ENCODE assay signal across 20 cellular contexts in the genomic region with DNA sequence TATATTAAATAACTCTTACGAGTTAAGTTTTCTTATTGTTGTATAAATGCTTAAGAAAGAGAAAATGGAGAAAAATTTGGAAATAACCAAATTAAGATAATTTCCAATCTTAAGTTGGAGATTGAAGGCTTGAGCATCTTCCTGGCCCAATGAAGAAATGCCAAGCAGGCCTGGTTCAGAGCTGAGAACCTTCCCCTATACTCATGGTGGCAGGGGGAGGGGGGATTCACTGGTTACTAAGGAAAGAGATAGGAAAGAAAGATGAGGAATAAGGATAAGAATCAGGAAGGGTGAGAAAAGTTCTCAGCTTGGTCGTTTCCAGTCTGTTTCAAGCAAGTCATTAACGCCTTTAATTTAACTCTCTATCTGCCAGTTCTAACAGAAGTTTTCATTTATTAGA.
A peak's percentile ranks its signal among the peaks of the same experiment; 100 is the strongest.
DNase-seq lines count a peak whose midpoint lies in the region; ATAC-seq, FAIRE-seq and TF ChIP-seq lines count a peak whose summit lies in the region.
"Had no signal": no experiment of that assay in that cellular context is flagged by ENCODE, and none has a peak within 500 bp of the region (broad histone marks: within the 10 kb centered on the region; RNA-seq: fewer than 3 reads in every experiment).

No MANE protein-coding gene starts in this region.

- BruUV-seq in K562 (replicated peaks; lab: Mats Ljungman, UMichigan) = no TSS peak

- H3K27ac ChIP-seq in A549 (peak overlapping the region; percentile 56 to 86; a peak in 5 of 6 replicates), K562 (ENCODE audit: extremely low read depth, low read depth, low read length) (peak overlapping the region; percentile 78), neutrophil (peak overlapping the region; percentile 77), kidney (ENCODE audit: low read depth in 2 of 2, low read length in 2 of 2) (no peak overlapping the region), gastrocnemius medialis (no peak overlapping the region)
- H3K27ac ChIP-seq: 22Rv1; BLaER1 treated with 17β-estradiol and CSF1 and Interleukin-3, amounts not matched to agents 10 nM and 100 nM had no signal

- DNase-seq in A549 (ENCODE audit: low read depth in 1 of 2, low spot score in 1 of 2) = no peak
- DNase-seq in K562 (ENCODE audit: extremely low read depth in 1 of 4, low spot score in 3 of 4) = peak in 1 of 4 experiments; percentile 24
- DNase-seq in kidney = no peak
- DNase-seq in inferior parietal cortex (ENCODE audit: extremely low spot score) = no peak
- no peak for DNase-seq in gastrocnemius medialis
- DNase-seq: ACHN; BE2C; Calu3; CD4-positive, alpha-beta T cell; COR-L47; DMS53; DMS79 treated with DMSO at 0.1 percent for 48 hours; H9 had no signal

- TF ChIP-seq EP300 in A549 (IDR thresholded peaks at IDR 0.05) (no peak), K562 (IDR thresholded peaks at IDR 0.05; ENCODE audit: low read length) (no peak)

- H3K36me3 ChIP-seq in K562 (ENCODE audit: control insufficient read depth, insufficient read depth, low read length) (no peaks in the 10 kb centered on the region; the same call in 2 of the 3 replicates), neutrophil (no peaks in the 10 kb centered on the region), kidney (ENCODE audit: control insufficient read depth in 1 of 2, insufficient read depth in 2 of 2, low read length in 2 of 2) (no peaks in the 10 kb centered on the region), gastrocnemius medialis (no peaks in the 10 kb centered on the region)
- H3K36me3 ChIP-seq: BE2C; BLaER1 treated with 17β-estradiol and CSF1 and Interleukin-3, amounts not matched to agents 10 nM and 100 nM had no signal

- H3K4me1 ChIP-seq in A549 (peaks cover 65% of the 10 kb centered on the region), K562 (replicated peaks in 1 of 2; ENCODE audit: control insufficient read depth in 2 of 2, insufficient read depth in 2 of 2, low read length in 2 of 2) (peaks cover 4 to 47% of the 10 kb centered on the region in 2 experiments), neutrophil (ENCODE audit: control insufficient read depth in 1 of 2, insufficient read depth in 1 of 2, low read depth in 1 of 2, low read length in 1 of 2) (peaks cover 56 to 76% of the 10 kb centered on the region in 2 experiments), kidney (ENCODE audit: control insufficient read depth in 1 of 2, insufficient read depth in 1 of 2, low read depth in 1 of 2, low read length in 2 of 2) (no peaks in the 10 kb centered on the region), gastrocnemius medialis (no peaks in the 10 kb centered on the region)

- in situ Hi-C loops in K562 (cut with MboI) (no loop called here), gastrocnemius medialis (cut with MboI; ENCODE audit: low sequenced_read_pairs in 4 of 4) (no loop called here)

- peaks cover 2% of the 10 kb centered on the region; the same call in 1 of the 3 replicates for H3K79me2 ChIP-seq in K562 (ENCODE audit: control insufficient read depth, insufficient read depth, low read length)

- peaks cover 19% of the 10 kb centered on the region for H3K9me3 ChIP-seq in A549
- no peaks in the 10 kb centered on the region for H3K9me3 ChIP-seq in K562 (replicated peaks; ENCODE audit: control insufficient read depth, insufficient read depth, low read depth, low read length)
- no peaks in the 10 kb centered on the region for H3K9me3 ChIP-seq in neutrophil
- H3K9me3 ChIP-seq in kidney (ENCODE audit: control insufficient read depth in 1 of 2, low read length in 2 of 2) = no peaks in the 10 kb centered on the region
- H3K9me3 ChIP-seq in gastrocnemius medialis = no peaks in the 10 kb centered on the region
- H3K9me3 ChIP-seq: BE2C; BLaER1 treated with 17β-estradiol and CSF1 and Interleukin-3, amounts not matched to agents 10 nM and 100 nM had no signal

- H3K9ac ChIP-seq in K562 (ENCODE audit: insufficient read depth in 1 of 2, low read depth in 2 of 2, low read length in 2 of 2) = peak overlapping the region in 1 of 2 experiments; percentile 42; a peak in 3 of 4 replicates
- no peak overlapping the region for H3K9ac ChIP-seq in kidney (ENCODE audit: low read length in 2 of 2)
- H3K9ac ChIP-seq: BLaER1 treated with 17β-estradiol and CSF1 and Interleukin-3, amounts not matched to agents 10 nM and 100 nM had no signal

- no peaks in the 10 kb centered on the region for H4K20me1 ChIP-seq in K562 (replicated peaks; ENCODE audit: control insufficient read depth, insufficient read depth, low read length)
- H4K20me1 ChIP-seq: BLaER1 treated with 17β-estradiol and CSF1 and Interleukin-3, amounts not matched to agents 10 nM and 100 nM had no signal

- POLR2A ChIA-PET in A549 (lab: Yijun Ruan, JAX) = interaction anchor here (0.7 kb wide), 1 partner anchor 9 kb away, joined by 6 read pairs; no protein-coding TSS in a partner anchor
- POLR2A ChIA-PET in K562 (lab: Yijun Ruan, JAX) = interaction anchor here (0.6 to 0.7 kb wide), 2 partner anchors 69 to 1199 kb away, joined by 3 to 4 read pairs; no protein-coding TSS in a partner anchor

- 74% methylated on average over 3 of the region's 3 CpGs for WGBS in A549 (ENCODE audit: missing lambda C conversion rate)
- WGBS in K562 (ENCODE audit: insufficient coverage, low coverage, missing lambda C conversion rate) = 24% methylated on average over 3 of the region's 3 CpGs

- H3K4me2 ChIP-seq in A549 (no peak overlapping the region), K562 (ENCODE audit: insufficient read depth, low read length) (peak overlapping the region; percentile 49)
- H3K4me2 ChIP-seq: BLaER1 treated with 17β-estradiol and CSF1 and Interleukin-3, amounts not matched to agents 10 nM and 100 nM; GM23338 had no signal

- ATAC-seq in A549 (no peak), K562 (no peak), gastrocnemius medialis (no peak)
- ATAC-seq: GM23338, HCT116 had no signal

- TF ChIP-seq RAD21 in A549 (conservative IDR thresholded peaks at IDR 0.05 in 1 of 2, IDR thresholded peaks at IDR 0.05 in 1 of 2) (no peak), K562 (CRISPR knock-in tag; conservative IDR thresholded peaks at IDR 0.05 in 1 of 2, IDR thresholded peaks at IDR 0.05 in 1 of 2) (no peak)

- intact Hi-C loops in K562 (cut with micrococcal nuclease) (loop anchor here (10.0 kb wide), 1 partner anchor 167 kb away; the partner anchor contains the start of genes AVL9 and LSM5), kidney (cut with DNase I) (no loop called here), gastrocnemius medialis (cut with DNase I; ENCODE audit: low total_unique reads) (no loop called here)

- TF ChIP-seq POLR2A in A549 (IDR thresholded peaks at IDR 0.05; ENCODE audit: low read length) = no peak
- TF ChIP-seq POLR2A in K562 (conservative IDR thresholded peaks at IDR 0.05) = no peak
- no peak for TF ChIP-seq POLR2A in gastrocnemius medialis (IDR thresholded peaks at IDR 0.05)

- no peaks in the 10 kb centered on the region for H3K9me1 ChIP-seq in K562 (ENCODE audit: control insufficient read depth, insufficient read depth, low read length)

- FAIRE-seq in A549 (lab: Jason Lieb, UNC) (no peak), K562 (lab: Jason Lieb, UNC) (no peak), kidney (lab: Jason Lieb, UNC) (no peak)
- FAIRE-seq: GM12891, GM18507 had no signal

- CTCF ChIA-PET in A549 (lab: Yijun Ruan, JAX) = interaction anchor here (0.6 to 0.8 kb wide), 2 partner anchors 172 to 298 kb away, joined by 3 read pairs; partner anchors contain the start of gene LSM5
- CTCF ChIA-PET in K562 (lab: Yijun Ruan, JAX; ENCODE audit: low intra/inter-chr PET ratio) = no interaction called here

- H3K4me3 ChIP-seq in A549 (no peak overlapping the region), K562 (no peak overlapping the region), neutrophil (ENCODE audit: low read depth in 1 of 2, low read length in 1 of 2) (no peak overlapping the region), kidney (ENCODE audit: low read length in 2 of 2) (no peak overlapping the region), gastrocnemius medialis (no peak overlapping the region)
- H3K4me3 ChIP-seq: BLaER1 treated with 17β-estradiol and CSF1 and Interleukin-3, amounts not matched to agents 10 nM and 100 nM; GM23338 had no signal

- peak overlapping the region; percentile 83 for H2AFZ ChIP-seq in K562 (ENCODE audit: low read depth, low read length)
- H2AFZ ChIP-seq: GM23338 had no signal

- TF ChIP-seq CTCF in A549 (IDR thresholded peaks at IDR 0.05) (no peak), K562 (IDR thresholded peaks at IDR 0.05 in 2 of 3, conservative IDR thresholded peaks at IDR 0.05 in 1 of 3; ENCODE audit: insufficient read depth in 2 of 3, low read depth in 1 of 3, low read length in 3 of 3) (no peak), neutrophil (IDR thresholded peaks at IDR 0.05) (no peak), kidney (IDR thresholded peaks at IDR 0.05; ENCODE audit: borderline replicate concordance, extremely low read depth, insufficient read depth) (no peak), gastrocnemius medialis (IDR thresholded peaks at IDR 0.05 in 4 of 5, conservative IDR thresholded peaks at IDR 0.05 in 1 of 5) (no peak)

- H3K27me3 ChIP-seq in K562 (ENCODE audit: control insufficient read depth in 2 of 2, insufficient read depth in 2 of 2, low read length in 2 of 2) (no peaks in the 10 kb centered on the region), neutrophil (no peaks in the 10 kb centered on the region), gastrocnemius medialis (no peaks in the 10 kb centered on the region)
- H3K27me3 ChIP-seq: BE2C; BLaER1 treated with 17β-estradiol and CSF1 and Interleukin-3, amounts not matched to agents 10 nM and 100 nM had no signal

TF ChIP-seq in A549, 52 proteins besides CTCF, POLR2A, EP300 and RAD21 (continues in another document):
- TF ChIP-seq, protein P1, sequence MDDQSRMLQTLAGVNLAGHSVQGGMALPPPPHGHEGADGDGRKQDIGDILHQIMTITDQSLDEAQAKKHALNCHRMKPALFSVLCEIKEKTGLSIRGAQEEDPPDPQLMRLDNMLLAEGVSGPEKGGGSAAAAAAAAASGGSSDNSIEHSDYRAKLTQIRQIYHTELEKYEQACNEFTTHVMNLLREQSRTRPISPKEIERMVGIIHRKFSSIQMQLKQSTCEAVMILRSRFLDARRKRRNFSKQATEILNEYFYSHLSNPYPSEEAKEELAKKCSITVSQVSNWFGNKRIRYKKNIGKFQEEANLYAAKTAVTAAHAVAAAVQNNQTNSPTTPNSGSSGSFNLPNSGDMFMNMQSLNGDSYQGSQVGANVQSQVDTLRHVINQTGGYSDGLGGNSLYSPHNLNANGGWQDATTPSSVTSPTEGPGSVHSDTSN (IDR thresholded peaks at IDR 0.05) = no peak
- no peak for TF ChIP-seq KDM5A (IDR thresholded peaks at IDR 0.05)

TF ChIP-seq in K562, 482 proteins besides CTCF, POLR2A, EP300 and RAD21 (continues in another document):
- TF ChIP-seq SIX5 (IDR thresholded peaks at IDR 0.05; ENCODE audit: borderline replicate concordance in 1 of 2, insufficient read depth in 1 of 2, low read depth in 1 of 2, low read length in 2 of 2) = no peak

Comparison
In these comparisons a context has a peak if more than half of its experiments do, and no peak if none do; other contexts are left out.
1. H3K27ac ChIP-seq: peak in A549 (2 of 2), K562 (single experiment) and neutrophil (single experiment); none in kidney (0 of 2) and gastrocnemius medialis (0 of 4).